Comparison of ENCODE assay signal across 9 cellular contexts in the genomic region with DNA sequence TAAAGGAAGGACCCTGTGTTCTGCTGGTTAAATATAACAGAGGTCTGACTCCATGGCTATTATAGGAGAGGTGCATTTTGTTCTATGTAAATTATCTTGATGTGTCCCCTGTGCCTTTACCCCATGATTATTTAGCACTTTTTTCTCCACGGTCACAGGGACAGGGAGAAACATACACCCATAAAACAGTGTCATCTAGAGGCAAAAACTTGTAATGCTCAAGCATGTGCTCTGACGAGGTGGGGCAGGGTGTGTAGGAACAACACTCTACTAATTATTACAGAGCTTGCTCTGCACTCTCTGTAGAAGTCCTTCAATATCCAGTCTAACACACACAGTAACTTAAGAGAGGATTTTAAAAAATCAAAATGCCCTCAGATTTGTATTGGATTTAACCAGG.
A peak's percentile ranks its signal among the peaks of the same experiment; 100 is the strongest.
DNase-seq lines count a peak whose midpoint lies in the region; ATAC-seq, FAIRE-seq and TF ChIP-seq lines count a peak whose summit lies in the region.
"Had no signal": no experiment of that assay in that cellular context is flagged by ENCODE, and none has a peak within 500 bp of the region (broad histone marks: within the 10 kb centered on the region; RNA-seq: fewer than 3 reads in every experiment).

No MANE protein-coding gene starts in this region.

- no peak overlapping the region for H2AFZ ChIP-seq in keratinocyte (ENCODE audit: control insufficient read depth, low read length)

- BruUV-seq in A673 (replicated peaks; lab: Mats Ljungman, UMichigan), result no TSS peak

- H3K4me3 ChIP-seq in A673 (ENCODE audit: low read depth, low read length, poor library complexity, severe bottlenecking), result no peak overlapping the region
- no peak overlapping the region for H3K4me3 ChIP-seq in keratinocyte (ENCODE audit: control insufficient read depth in 2 of 3, extremely low read depth in 1 of 3, insufficient read depth in 2 of 3, low read depth in 1 of 3, low read length in 3 of 3)
- H3K4me3 ChIP-seq in dorsolateral prefrontal cortex, result no peak overlapping the region

- no peaks in the 10 kb centered on the region for H3K27me3 ChIP-seq in A673 (replicated peaks; ENCODE audit: insufficient read depth, low read depth, low read length, poor library complexity)
- no peaks in the 10 kb centered on the region for H3K27me3 ChIP-seq in keratinocyte (ENCODE audit: control insufficient read depth, extremely low read depth, insufficient read depth, low read length)
- H3K27me3 ChIP-seq in dorsolateral prefrontal cortex, result no peaks in the 10 kb centered on the region

- no peak for ATAC-seq in GM21360 (IDR thresholded peaks at IDR 0.05; ENCODE audit: unreplicated experiment)

- H3K9me1 ChIP-seq in keratinocyte (ENCODE audit: control insufficient read depth, extremely low read depth, insufficient read depth, low read length), result peaks cover 15% of the 10 kb centered on the region

- CTCF ChIA-PET in A673 (lab: Charles Lee), result no interaction called here

- H3K4me1 ChIP-seq in A673 (ENCODE audit: insufficient read depth, low read length, poor library complexity, severe bottlenecking) (no peaks in the 10 kb centered on the region), keratinocyte (ENCODE audit: control insufficient read depth, extremely low read depth, insufficient read depth, low read length) (peaks cover 70% of the 10 kb centered on the region)

- peaks cover 91% of the 10 kb centered on the region for H3K79me2 ChIP-seq in keratinocyte (ENCODE audit: control insufficient read depth, insufficient read depth, low read length)

- peaks cover 35% of the 10 kb centered on the region for H4K20me1 ChIP-seq in keratinocyte (ENCODE audit: control insufficient read depth, extremely low read depth, insufficient read depth, low read length)

- H3K4me2 ChIP-seq in keratinocyte (ENCODE audit: control insufficient read depth, extremely low read depth, insufficient read depth, low read depth, low read length), result no peak overlapping the region

- POLR2A ChIA-PET in A673 (lab: Charles Lee; ENCODE audit: low non-redundant PET), result no interaction called here

- intact Hi-C loops in A673 (cut with micrococcal nuclease; ENCODE audit: unreplicated experiment), result no loop called here
- intact Hi-C loops in dorsolateral prefrontal cortex (cut with DNase I), result no loop called here

- H3K36me3 ChIP-seq in A673 (ENCODE audit: insufficient read depth, low read length, poor library complexity, severe bottlenecking), result no peaks in the 10 kb centered on the region
- peaks cover 9 to 37% of the 10 kb centered on the region in 2 experiments for H3K36me3 ChIP-seq in keratinocyte (ENCODE audit: control insufficient read depth in 2 of 2, extremely low read depth in 1 of 2, insufficient read depth in 2 of 2, low read length in 2 of 2)

- dilution Hi-C loops in keratinocyte (cut with MboI; ENCODE audit: extremely low pct_ligation_motif_present, low sequenced_read_pairs), result no loop called here

- H3K9me3 ChIP-seq in A673 (ENCODE audit: low read depth, low read length, poor library complexity, severe bottlenecking), result no peaks in the 10 kb centered on the region
- H3K9me3 ChIP-seq in keratinocyte (ENCODE audit: control insufficient read depth, low read depth, low read length), result no peaks in the 10 kb centered on the region

- FAIRE-seq in keratinocyte (lab: Jason Lieb, UNC), result peak; percentile 57

- TF ChIP-seq CTCF in A673 (conservative IDR thresholded peaks at IDR 0.05; ENCODE audit: low read depth, low read length) (peak; percentile 38), GM20000 (IDR thresholded peaks at IDR 0.05; ENCODE audit: extremely low read depth, missing control alignments) (peak; percentile 58), keratinocyte (optimal IDR thresholded peaks at IDR 0.05 in 1 of 3, IDR thresholded peaks at IDR 0.05 in 1 of 3, conservative IDR thresholded peaks at IDR 0.05 in 1 of 3; ENCODE audit: extremely low read depth in 1 of 3, insufficient read depth in 2 of 3, low read length in 3 of 3) (peak; percentile 51 to 66 (median 56)), dorsolateral prefrontal cortex (IDR thresholded peaks at IDR 0.05 in 54 of 56, conservative IDR thresholded peaks at IDR 0.05 in 2 of 56; ENCODE audit: low read depth in 1 of 56, partially characterized antibody in 56 of 56) (peak in 8 of 56 donors; percentile 8 to 34 (median 20))

- H3K9ac ChIP-seq in keratinocyte (ENCODE audit: control insufficient read depth, extremely low read depth, insufficient read depth, low read length), result peak overlapping the region; percentile 42

- H3K27ac ChIP-seq in A673 (ENCODE audit: low read depth, low read length, poor library complexity, severe bottlenecking), result no peak overlapping the region
- H3K27ac ChIP-seq in keratinocyte (ENCODE audit: control insufficient read depth, insufficient read depth, low read length), result peak overlapping the region; percentile 96
- no peak overlapping the region for H3K27ac ChIP-seq in dorsolateral prefrontal cortex

- DNase-seq in A673 (ENCODE audit: low spot score), result no peak
- DNase-seq in GM20000 (ENCODE audit: low spot score), result peak; percentile 32
- DNase-seq in SW480 (ENCODE audit: low spot score), result peak; percentile 42
- DNase-seq in keratinocyte (ENCODE audit: low read depth, low spot score), result no peak
- no peak for DNase-seq in stimulated activated naive CD4-positive, alpha-beta T cell (lab: John Stamatoyannopoulos, UW)
- no peak for DNase-seq in dorsolateral prefrontal cortex
- no peak for DNase-seq in hepatic stellate cell (ENCODE audit: low spot score)
- DNase-seq: NCI-H446 had no signal

Comparison
In these comparisons a context has a peak if more than half of its experiments do, and no peak if none do; other contexts are left out.
1. DNase-seq: peak in GM20000 (single experiment) and SW480 (single experiment); none in A673 (single experiment), keratinocyte (single experiment), stimulated activated naive CD4-positive, alpha-beta T cell (0 of 6), dorsolateral prefrontal cortex (0 of 10) and hepatic stellate cell (single experiment).